ENCODE assay signal across 20 cellular contexts in genomic region chr13:89454736-89455135, GRCh38.
"Had no signal": no experiment of that assay in that cellular context is flagged by ENCODE, and none has a peak within 500 bp of the region (broad histone marks: within the 10 kb centered on the region; RNA-seq: fewer than 3 reads in every experiment).

No MANE protein-coding gene starts in this region.

- H3K36me3 Mint-ChIP-seq: naive thymus-derived CD8-positive, alpha-beta T cell; stimulated activated memory B cell treated with anti-CD40 and anti-IgM and Interleukin-4, amounts not matched to agents 10 μg/mL and 1 μg/mL and 100 μg/mL, for 72 hours had no signal

- H3K4me1 ChIP-seq: heart left ventricle, spleen, tibial artery, upper lobe of left lung, uterus had no signal

- H3K4me3 ChIP-seq: heart left ventricle, mucosa of descending colon, spleen, tibial artery, upper lobe of left lung, uterus had no signal

- H3K36me3 ChIP-seq: heart left ventricle, neutrophil, spleen, tibial artery, upper lobe of left lung, uterus had no signal

- DNase-seq: effector memory CD4-positive, alpha-beta T cell; erythroblast; foreskin melanocyte; heart left ventricle; hippocampal formation; mucosa of descending colon; naive thymus-derived CD8-positive, alpha-beta T cell; posterior cingulate gyrus; spleen; stimulated activated CD4-positive, alpha-beta T cell treated with anti-CD3 and anti-CD28 coated beads, Interleukin-15, amount 100 ng/mL, for 24 hours; stimulated activated CD4-positive, alpha-beta T cell treated with anti-CD3 and anti-CD28 coated beads, Interleukin-1b, Interleukin-23, amount 100 ng/mL, for 48 hours; stimulated activated CD4-positive, alpha-beta T cell treated with anti-CD3 and anti-CD28 coated beads, Interleukin-4, amount 100 ng/mL, for 24 hours; tibial artery; upper lobe of left lung; uterus had no signal

- H3K9me3 ChIP-seq: heart left ventricle, mucosa of descending colon, neutrophil, tibial artery, upper lobe of left lung, uterus had no signal

- H3K27me3 ChIP-seq: heart left ventricle, neutrophil, spleen, tibial artery, upper lobe of left lung, uterus had no signal

- H3K27ac ChIP-seq: heart left ventricle, neutrophil, spleen, tibial artery, upper lobe of left lung, uterus had no signal

- ATAC-seq: heart left ventricle; left lobe of liver; mucosa of descending colon; naive thymus-derived CD8-positive, alpha-beta T cell; sciatic nerve; stimulated activated memory B cell treated with anti-CD40 and anti-IgM and Interleukin-4, amounts not matched to agents 10 μg/mL and 1 μg/mL and 100 μg/mL, for 72 hours had no signal

- H3K4me1 Mint-ChIP-seq: naive thymus-derived CD8-positive, alpha-beta T cell; stimulated activated memory B cell treated with anti-CD40 and anti-IgM and Interleukin-4, amounts not matched to agents 10 μg/mL and 1 μg/mL and 100 μg/mL, for 72 hours had no signal

- H3K4me3 Mint-ChIP-seq: naive thymus-derived CD8-positive, alpha-beta T cell; stimulated activated memory B cell treated with anti-CD40 and anti-IgM and Interleukin-4, amounts not matched to agents 10 μg/mL and 1 μg/mL and 100 μg/mL, for 72 hours; stimulated activated naive CD8-positive, alpha-beta T cell treated with anti-CD3 and anti-CD28 coated beads, Interleukin-15, Interleukin-2, amounts not matched to agents 100 ng/mL and 50 ng/mL, for 24 hours had no signal

- H3K27ac Mint-ChIP-seq: naive thymus-derived CD8-positive, alpha-beta T cell; stimulated activated memory B cell treated with anti-CD40 and anti-IgM and Interleukin-4, amounts not matched to agents 10 μg/mL and 1 μg/mL and 100 μg/mL, for 72 hours; stimulated activated naive CD8-positive, alpha-beta T cell treated with anti-CD3 and anti-CD28 coated beads, Interleukin-15, Interleukin-2, amounts not matched to agents 100 ng/mL and 50 ng/mL, for 24 hours had no signal

- H3K27me3 Mint-ChIP-seq: naive thymus-derived CD8-positive, alpha-beta T cell; stimulated activated memory B cell treated with anti-CD40 and anti-IgM and Interleukin-4, amounts not matched to agents 10 μg/mL and 1 μg/mL and 100 μg/mL, for 72 hours; stimulated activated naive CD8-positive, alpha-beta T cell treated with anti-CD3 and anti-CD28 coated beads, Interleukin-15, Interleukin-2, amounts not matched to agents 100 ng/mL and 50 ng/mL, for 24 hours had no signal
